In genomic region chr17:29039764-29040598, GRCh38 we compare ENCODE assay signal across 1 cellular context.
A peak's percentile ranks its signal among the peaks of the same experiment; 100 is the strongest.
TF ChIP-seq lines count a peak whose summit lies in the region.

No MANE protein-coding gene starts in this region.

TF ChIP-seq in K562, 482 proteins besides CTCF, POLR2A, EP300 and RAD21:
- TF ChIP-seq ZNF589 (CRISPR knock-in tag; IDR thresholded peaks at IDR 0.05; ENCODE audit: low read depth) (0 out of 2 replicates have a peak, but pooled peaks have one; percentile 35), NR2C2 (CRISPR knock-in tag; IDR thresholded peaks at IDR 0.05) (no peak), NR2C2 (tag; IDR thresholded peaks at IDR 0.05) (no peak)
- TF ChIP-seq, protein P1, sequence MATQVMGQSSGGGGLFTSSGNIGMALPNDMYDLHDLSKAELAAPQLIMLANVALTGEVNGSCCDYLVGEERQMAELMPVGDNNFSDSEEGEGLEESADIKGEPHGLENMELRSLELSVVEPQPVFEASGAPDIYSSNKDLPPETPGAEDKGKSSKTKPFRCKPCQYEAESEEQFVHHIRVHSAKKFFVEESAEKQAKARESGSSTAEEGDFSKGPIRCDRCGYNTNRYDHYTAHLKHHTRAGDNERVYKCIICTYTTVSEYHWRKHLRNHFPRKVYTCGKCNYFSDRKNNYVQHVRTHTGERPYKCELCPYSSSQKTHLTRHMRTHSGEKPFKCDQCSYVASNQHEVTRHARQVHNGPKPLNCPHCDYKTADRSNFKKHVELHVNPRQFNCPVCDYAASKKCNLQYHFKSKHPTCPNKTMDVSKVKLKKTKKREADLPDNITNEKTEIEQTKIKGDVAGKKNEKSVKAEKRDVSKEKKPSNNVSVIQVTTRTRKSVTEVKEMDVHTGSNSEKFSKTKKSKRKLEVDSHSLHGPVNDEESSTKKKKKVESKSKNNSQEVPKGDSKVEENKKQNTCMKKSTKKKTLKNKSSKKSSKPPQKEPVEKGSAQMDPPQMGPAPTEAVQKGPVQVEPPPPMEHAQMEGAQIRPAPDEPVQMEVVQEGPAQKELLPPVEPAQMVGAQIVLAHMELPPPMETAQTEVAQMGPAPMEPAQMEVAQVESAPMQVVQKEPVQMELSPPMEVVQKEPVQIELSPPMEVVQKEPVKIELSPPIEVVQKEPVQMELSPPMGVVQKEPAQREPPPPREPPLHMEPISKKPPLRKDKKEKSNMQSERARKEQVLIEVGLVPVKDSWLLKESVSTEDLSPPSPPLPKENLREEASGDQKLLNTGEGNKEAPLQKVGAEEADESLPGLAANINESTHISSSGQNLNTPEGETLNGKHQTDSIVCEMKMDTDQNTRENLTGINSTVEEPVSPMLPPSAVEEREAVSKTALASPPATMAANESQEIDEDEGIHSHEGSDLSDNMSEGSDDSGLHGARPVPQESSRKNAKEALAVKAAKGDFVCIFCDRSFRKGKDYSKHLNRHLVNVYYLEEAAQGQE (CRISPR knock-in tag; IDR thresholded peaks at IDR 0.05; ENCODE audit: low read depth): no peak
TF ChIP-seq in K562: peak in this region for 1.
